ENCODE assay signal across 14 cellular contexts in genomic region chr7:29274156-29275017, GRCh38.
DNase-seq lines count a peak whose midpoint lies in the region.
"Had no signal": no experiment of that assay in that cellular context is flagged by ENCODE, and none has a peak within 500 bp of the region (broad histone marks: within the 10 kb centered on the region; RNA-seq: fewer than 3 reads in every experiment).

No MANE protein-coding gene starts in this region.

- H3K27ac ChIP-seq in temporal lobe (ENCODE audit: low read depth, low read length), result peak overlapping the region; percentile 68
- H3K27ac ChIP-seq: A549, esophagus squamous epithelium, thyroid gland had no signal

- intact Hi-C loops in head of caudate nucleus (cut with DNase I), result no loop called here

- DNase-seq in NCI-H2196 (lab: John Stamatoyannopoulos, UW; ENCODE audit: unreplicated experiment), result peak; percentile 12
- no peak for DNase-seq in NCI-H2196 treated with DMSO at 0.1 percent for 48 hours (lab: John Stamatoyannopoulos, UW; ENCODE audit: unreplicated experiment)
- peak; percentile 56 for DNase-seq in amniotic epithelial cell (ENCODE audit: low read depth)
- peak in 34 of 42 donors; percentile 22 to 77 (median 45) for DNase-seq in head of caudate nucleus
- no peak for DNase-seq in activated T-cell treated with anti-CD3 and anti-CD28 coated beads, Interleukin-2, amount 50 U/mL, for 1 hour
- no peak for DNase-seq in HT-29 (ENCODE audit: low spot score)
- no peak for DNase-seq in NCI-H1048 (lab: John Stamatoyannopoulos, UW)
- DNase-seq: amniotic stem cell, esophagus squamous epithelium, KBM-7, T1000 had no signal

Comparison
In these comparisons a context has a peak if more than half of its experiments do, and no peak if none do; other contexts are left out.
1. DNase-seq: peak in NCI-H2196 (single experiment), amniotic epithelial cell (single experiment) and head of caudate nucleus (34 of 42); none in NCI-H2196 treated with DMSO at 0.1 percent for 48 hours (single experiment), activated T-cell treated with anti-CD3 and anti-CD28 coated beads, Interleukin-2, amount 50 U/mL, for 1 hour (single experiment), HT-29 (single experiment) and NCI-H1048 (single experiment).